In genomic region chr3:102980379-102980726, GRCh38 we compare ENCODE assay signal across 22 cellular contexts.
DNase-seq lines count a peak whose midpoint lies in the region; ATAC-seq and TF ChIP-seq lines count a peak whose summit lies in the region.
"Had no signal": no experiment of that assay in that cellular context is flagged by ENCODE, and none has a peak within 500 bp of the region (broad histone marks: within the 10 kb centered on the region; RNA-seq: fewer than 3 reads in every experiment).

No MANE protein-coding gene starts in this region.

- POLR2A ChIA-PET in IMR-90 (lab: Charles Lee; ENCODE audit: unreplicated experiment) = no interaction called here

- no peak overlapping the region for H2AFZ ChIP-seq in IMR-90 (replicated peaks; ENCODE audit: low read length, poor library complexity)
- no peak overlapping the region for H2AFZ ChIP-seq in mesenchymal stem cell (ENCODE audit: low read depth, low read length)

- H2BK120ac ChIP-seq in IMR-90 (ENCODE audit: low read depth, low read length) (no peak overlapping the region), mesenchymal stem cell (ENCODE audit: low read depth, low read length) (no peak overlapping the region)

- DNase-seq in IMR-90 (peak; percentile 0), epithelial cell of proximal tubule (ENCODE audit: low read depth) (no peak), mesenchymal stem cell (no peak), transverse colon (no peak)
- no peak for DNase-seq in stimulated activated CD4-positive, alpha-beta T cell treated with anti-CD3 and anti-CD28 coated beads, Interleukin-15, amount 100 ng/mL, for 24 hours
- DNase-seq: activated CD4-positive, alpha-beta memory T cell treated with anti-CD3 and anti-CD28 coated beads, Interleukin-2, amount 10 ng/mL, durations not matched to agents 7 days and 5 days; activated CD4-positive, CD25-positive, alpha-beta regulatory T cell treated with anti-CD3 and anti-CD28 coated beads, Interleukin-2, amount 50 U/mL, for 72 hours; COR-L47; DMS53; GDM1; NCI-H1092 treated with DMSO at 0.1 percent for 48 hours; NCI-H187 treated with DMSO at 0.1 percent for 48 hours; stimulated activated CD4-positive, alpha-beta T cell treated with anti-CD3 and anti-CD28 coated beads, Interleukin-1b, Interleukin-23, amount 100 ng/mL, for 48 hours; stimulated activated CD8-positive, alpha-beta memory T cell treated with anti-CD3 and anti-CD28 coated beads, Interleukin-4, amount 100 ng/mL, for 48 hours; trophoblast cell had no signal

- BruUV-seq in IMR-90 (replicated peaks; lab: Mats Ljungman, UMichigan) = no TSS peak

- no peak for TF ChIP-seq RAD21 in IMR-90 (IDR thresholded peaks at IDR 0.05; ENCODE audit: low read length)

- H2AK5ac ChIP-seq in IMR-90 (ENCODE audit: low read depth, low read length) (no peak overlapping the region), mesenchymal stem cell (ENCODE audit: low read length, severe bottlenecking) (peak overlapping the region; percentile 13)

- no peaks in the 10 kb centered on the region for H3K27me3 ChIP-seq in IMR-90 (ENCODE audit: control insufficient read depth, insufficient read depth, low read length)
- H3K27me3 ChIP-seq in mesenchymal stem cell (ENCODE audit: control insufficient read depth in 1 of 2, insufficient read depth in 1 of 2, low read length in 2 of 2) = no peaks in the 10 kb centered on the region
- H3K27me3 ChIP-seq in transverse colon = no peaks in the 10 kb centered on the region
- H3K27me3 ChIP-seq: neutrophil, stomach had no signal

- CTCF ChIA-PET in IMR-90 (lab: Yijun Ruan, JAX) = no interaction called here

- H2BK20ac ChIP-seq in IMR-90 (ENCODE audit: low read depth, low read length) = no peak overlapping the region

- H3K9me3 ChIP-seq in IMR-90 (ENCODE audit: control insufficient read depth, insufficient read depth, low read length) (no peaks in the 10 kb centered on the region; the same call in 1 of the 2 replicates), mesenchymal stem cell (ENCODE audit: control insufficient read depth, low read length) (no peaks in the 10 kb centered on the region), transverse colon (no peaks in the 10 kb centered on the region)
- H3K9me3 ChIP-seq: neutrophil, psoas muscle had no signal

- H4K5ac ChIP-seq in IMR-90 (ENCODE audit: low read depth, low read length) = no peak overlapping the region

- H3K23ac ChIP-seq in IMR-90 (ENCODE audit: low read depth, low read length) (no peak overlapping the region), mesenchymal stem cell (ENCODE audit: low read length in 2 of 2) (no peak overlapping the region)

- no peak overlapping the region for H3K4me2 ChIP-seq in IMR-90 (ENCODE audit: low read depth, low read length)
- peak overlapping the region; percentile 31 for H3K4me2 ChIP-seq in mesenchymal stem cell (ENCODE audit: low read length, poor library complexity, severe bottlenecking)

- H2BK12ac ChIP-seq in mesenchymal stem cell (ENCODE audit: low read length in 2 of 2) = no peak overlapping the region

- no peaks in the 10 kb centered on the region for H3K4me1 ChIP-seq in IMR-90 (ENCODE audit: control insufficient read depth, insufficient read depth, low read length)
- peaks cover 3% of the 10 kb centered on the region for H3K4me1 ChIP-seq in mesenchymal stem cell (ENCODE audit: control insufficient read depth, insufficient read depth, low read depth, low read length)
- H3K4me1 ChIP-seq in transverse colon = peaks cover 0 to 5% (median 0%) of the 10 kb centered on the region in 4 donors
- H3K4me1 ChIP-seq: psoas muscle had no signal

- no CpG with 5 or more reads among the region's 1 CpG for WGBS in IMR-90 (ENCODE audit: extremely low coverage in 2 of 2, insufficient read length in 1 of 2), 2 experiments
- 100% methylated on average over 1 of the region's 1 CpG for WGBS in mesenchymal stem cell
- WGBS in transverse colon (ENCODE audit: low coverage in 1 of 2), 2 donors = 33% methylated on average over 1 of the region's 1 CpG; no CpG with 5 or more reads in 1 of the 2 donors

- no peaks in the 10 kb centered on the region for H3K9me1 ChIP-seq in IMR-90 (ENCODE audit: insufficient read depth, low read length)

- H4K8ac ChIP-seq in IMR-90 (ENCODE audit: low read depth in 2 of 2, low read length in 2 of 2) = no peak overlapping the region
- H4K8ac ChIP-seq in mesenchymal stem cell (ENCODE audit: low read length) = no peak overlapping the region

- TF ChIP-seq POLR2A in IMR-90 (IDR thresholded peaks at IDR 0.05; ENCODE audit: low read depth, low read length) (no peak), transverse colon (IDR thresholded peaks at IDR 0.05) (no peak)

- H2BK5ac ChIP-seq in IMR-90 (ENCODE audit: low read depth, low read length, poor library complexity, severe bottlenecking) = no peak overlapping the region
- peak overlapping the region; percentile 60 for H2BK5ac ChIP-seq in mesenchymal stem cell (ENCODE audit: low read depth, low read length, poor library complexity, severe bottlenecking)

- H2AK9ac ChIP-seq in IMR-90 (replicated peaks; ENCODE audit: low read depth, low read length, poor library complexity) = no peak overlapping the region

- in situ Hi-C loops in IMR-90 (cut with MboI; ENCODE audit: low sequenced_read_pairs) = no loop called here
- in situ Hi-C loops in transverse colon (cut with MboI; ENCODE audit: low pct_ligation_motif_present in 1 of 4, low pct_unique_long_range_greater_than_20kb in 1 of 4, low sequenced_read_pairs in 3 of 4) = no loop called here

- H3K9ac ChIP-seq in IMR-90 (ENCODE audit: low read depth, low read length) (no peak overlapping the region), mesenchymal stem cell (ENCODE audit: low read length) (no peak overlapping the region)

- TF ChIP-seq CTCF in IMR-90 (conservative IDR thresholded peaks at IDR 0.05; ENCODE audit: low read depth, low read length) = no peak
- no peak for TF ChIP-seq CTCF in epithelial cell of proximal tubule (conservative IDR thresholded peaks at IDR 0.05; ENCODE audit: low read depth, low read length)
- TF ChIP-seq CTCF in transverse colon (IDR thresholded peaks at IDR 0.05) = no peak

- H4K91ac ChIP-seq in IMR-90 (ENCODE audit: insufficient read depth, low read depth, low read length) (no peak overlapping the region), mesenchymal stem cell (ENCODE audit: low read length) (no peak overlapping the region)

- H3K27ac ChIP-seq in IMR-90 (ENCODE audit: insufficient read depth, low read length) (no peak overlapping the region), mesenchymal stem cell (ENCODE audit: low read length, poor library complexity, severe bottlenecking) (peak overlapping the region; percentile 91), transverse colon (peak overlapping the region; percentile 2 to 69 (median 52))
- H3K27ac ChIP-seq: neutrophil, psoas muscle, skin epidermis, stomach had no signal

- no peaks in the 10 kb centered on the region for H4K20me1 ChIP-seq in IMR-90 (ENCODE audit: insufficient read depth, low read length)

- no peaks in the 10 kb centered on the region for H3K79me1 ChIP-seq in IMR-90 (ENCODE audit: low read depth in 1 of 2, low read length in 2 of 2)
- no peaks in the 10 kb centered on the region for H3K79me1 ChIP-seq in mesenchymal stem cell (replicated peaks; ENCODE audit: low read length, poor library complexity, severe bottlenecking)

- H3K36me3 ChIP-seq in IMR-90 (ENCODE audit: control insufficient read depth, insufficient read depth, low read length) (no peaks in the 10 kb centered on the region), mesenchymal stem cell (ENCODE audit: control insufficient read depth in 1 of 2, insufficient read depth in 2 of 2, low read depth in 1 of 2, low read length in 2 of 2) (no peaks in the 10 kb centered on the region), transverse colon (no peaks in the 10 kb centered on the region)
- H3K36me3 ChIP-seq: neutrophil, stomach had no signal

- no peak overlapping the region for H3K56ac ChIP-seq in IMR-90 (ENCODE audit: extremely low read depth, insufficient read depth, low read length)

- no peak overlapping the region for H3K4me3 ChIP-seq in IMR-90 (ENCODE audit: insufficient read depth, low read depth, low read length)
- H3K4me3 ChIP-seq in epithelial cell of proximal tubule (ENCODE audit: low read depth, low read length) = peak overlapping the region; percentile 17
- peak overlapping the region in 1 of 2 experiments; percentile 52 for H3K4me3 ChIP-seq in mesenchymal stem cell (ENCODE audit: insufficient read depth in 1 of 2, low read depth in 1 of 2, low read length in 2 of 2)
- no peak overlapping the region for H3K4me3 ChIP-seq in transverse colon
- H3K4me3 ChIP-seq: psoas muscle, skin epidermis, stomach had no signal

- H2BK15ac ChIP-seq in IMR-90 (ENCODE audit: low read depth, low read length) (no peak overlapping the region), mesenchymal stem cell (ENCODE audit: low read depth, poor library complexity, severe bottlenecking) (no peak overlapping the region)

- intact Hi-C loops in IMR-90 (cut with micrococcal nuclease) (no loop called here), transverse colon (cut with DNase I; ENCODE audit: low total_unique reads) (no loop called here)

- TF ChIP-seq EP300 in transverse colon (IDR thresholded peaks at IDR 0.05; ENCODE audit: low read depth) = no peak

- no peak overlapping the region for H3K4ac ChIP-seq in IMR-90 (ENCODE audit: low read depth, low read length)
- no peak overlapping the region for H3K4ac ChIP-seq in mesenchymal stem cell (ENCODE audit: low read depth in 1 of 2, low read length in 2 of 2)

- H3K14ac ChIP-seq in IMR-90 (replicated peaks; ENCODE audit: low read depth, low read length) (no peak overlapping the region), mesenchymal stem cell (ENCODE audit: low read length in 2 of 2) (no peak overlapping the region)

- ATAC-seq in IMR-90 (ENCODE audit: low read depth) (peak; percentile 40), HG02884 (IDR thresholded peaks at IDR 0.05; ENCODE audit: unreplicated experiment) (no peak), HG02623 (IDR thresholded peaks at IDR 0.05; ENCODE audit: unreplicated experiment) (no peak)
- ATAC-seq: activated naive CD4-positive, alpha-beta T cell treated with anti-CD3 and anti-CD28 coated beads, Interleukin-2, amount 50 U/mL, for 72 hours had no signal

- H3K18ac ChIP-seq in IMR-90 (ENCODE audit: low read depth, low read length) (no peak overlapping the region), mesenchymal stem cell (ENCODE audit: low read depth in 1 of 2, low read length in 2 of 2) (no peak overlapping the region)

- dilution Hi-C loops in IMR-90 (cut with HindIII; ENCODE audit: low sequenced_read_pairs, unreplicated experiment) = no loop called here

TF ChIP-seq in IMR-90, 13 proteins besides CTCF, POLR2A, EP300 and RAD21 (continues in another document):
- TF ChIP-seq SMC3 (IDR thresholded peaks at IDR 0.05; ENCODE audit: low read depth, low read length) (no peak), RCOR1 (IDR thresholded peaks at IDR 0.05; ENCODE audit: insufficient replicate concordance, low read length) (no peak), CEBPB (IDR thresholded peaks at IDR 0.05; ENCODE audit: low read depth, low read length) (no peak), MXI1 (IDR thresholded peaks at IDR 0.05; ENCODE audit: borderline replicate concordance, low read depth, low read length) (no peak), BHLHE40 (IDR thresholded peaks at IDR 0.05; ENCODE audit: low read depth, low read length) (no peak), RFX5 (IDR thresholded peaks at IDR 0.05; ENCODE audit: low read depth, low read length) (no peak)
